Comparison of ENCODE assay signal across 16 cellular contexts in genomic region chr20:23157741-23158140, GRCh38.
DNase-seq lines count a peak whose midpoint lies in the region.
"Had no signal": no experiment of that assay in that cellular context is flagged by ENCODE, and none has a peak within 500 bp of the region (broad histone marks: within the 10 kb centered on the region; RNA-seq: fewer than 3 reads in every experiment).

No MANE protein-coding gene starts in this region.

- peaks cover 0 to 24% of the 10 kb centered on the region in 2 donors for H3K4me1 ChIP-seq in esophagus (ENCODE audit: control insufficient read depth in 2 of 2, insufficient read depth in 2 of 2, low read length in 1 of 2)

- H3K27ac ChIP-seq in esophagus (ENCODE audit: low read depth in 2 of 2, low read length in 1 of 2): peak overlapping the region; percentile 39 to 89
- H3K27ac ChIP-seq: neural progenitor cell had no signal

- intact Hi-C loops in posterior vena cava (cut with DNase I): no loop called here

- no peaks in the 10 kb centered on the region for H3K9me3 ChIP-seq in esophagus (ENCODE audit: control insufficient read depth in 2 of 2, insufficient read depth in 1 of 2, low read depth in 1 of 2, low read length in 1 of 2)
- H3K9me3 ChIP-seq: sigmoid colon had no signal

- no peaks in the 10 kb centered on the region for H3K36me3 ChIP-seq in esophagus (ENCODE audit: control insufficient read depth in 2 of 2, insufficient read depth in 2 of 2, low read length in 1 of 2)
- H3K36me3 ChIP-seq: neural progenitor cell, sigmoid colon had no signal

- DNase-seq in GM04504 (ENCODE audit: low read depth) (peak; percentile 63), MV-4-11 (lab: John Stamatoyannopoulos, UW) (peak; percentile 23), posterior vena cava (ENCODE audit: low spot score) (peak; percentile 74), NCI-H2171 (lab: John Stamatoyannopoulos, UW) (no peak), SW 1271 (lab: John Stamatoyannopoulos, UW) (no peak), NCI-H187 (lab: John Stamatoyannopoulos, UW) (no peak)
- DNase-seq: activated CD4-positive, alpha-beta T cell treated with anti-CD3 and anti-CD28 coated beads, Interleukin-2, amount 10 ng/mL, durations not matched to agents 7 days and 5 days; GDM1; hippocampal formation; NCI-H1105; NCI-H2107; NCI-H526; sigmoid colon; stimulated activated CD4-positive, alpha-beta T cell treated with anti-CD3 and anti-CD28 coated beads, Interleukin-1b, Interleukin-23, amount 100 ng/mL, for 48 hours had no signal

- WGBS in esophagus, 2 donors: 64 to 72% methylated on average over 15 of the region's 15 CpGs

- no peak overlapping the region for H3K4me3 ChIP-seq in esophagus (ENCODE audit: low read depth in 1 of 2, low read length in 2 of 2)
- H3K4me3 ChIP-seq: neural progenitor cell, sigmoid colon had no signal

- H3K27me3 ChIP-seq in esophagus (ENCODE audit: control insufficient read depth in 1 of 2, insufficient read depth in 2 of 2, low read length in 2 of 2): no peaks in the 10 kb centered on the region
- H3K27me3 ChIP-seq: neural progenitor cell, sigmoid colon had no signal

Comparison
In these comparisons a context has a peak if more than half of its experiments do, and no peak if none do; other contexts are left out.
1. DNase-seq: peak in GM04504 (single experiment), MV-4-11 (single experiment) and posterior vena cava (single experiment); none in NCI-H2171 (single experiment), SW 1271 (0 of 2) and NCI-H187 (0 of 2).